ENCODE assay signal across 8 cellular contexts in the genomic region with DNA sequence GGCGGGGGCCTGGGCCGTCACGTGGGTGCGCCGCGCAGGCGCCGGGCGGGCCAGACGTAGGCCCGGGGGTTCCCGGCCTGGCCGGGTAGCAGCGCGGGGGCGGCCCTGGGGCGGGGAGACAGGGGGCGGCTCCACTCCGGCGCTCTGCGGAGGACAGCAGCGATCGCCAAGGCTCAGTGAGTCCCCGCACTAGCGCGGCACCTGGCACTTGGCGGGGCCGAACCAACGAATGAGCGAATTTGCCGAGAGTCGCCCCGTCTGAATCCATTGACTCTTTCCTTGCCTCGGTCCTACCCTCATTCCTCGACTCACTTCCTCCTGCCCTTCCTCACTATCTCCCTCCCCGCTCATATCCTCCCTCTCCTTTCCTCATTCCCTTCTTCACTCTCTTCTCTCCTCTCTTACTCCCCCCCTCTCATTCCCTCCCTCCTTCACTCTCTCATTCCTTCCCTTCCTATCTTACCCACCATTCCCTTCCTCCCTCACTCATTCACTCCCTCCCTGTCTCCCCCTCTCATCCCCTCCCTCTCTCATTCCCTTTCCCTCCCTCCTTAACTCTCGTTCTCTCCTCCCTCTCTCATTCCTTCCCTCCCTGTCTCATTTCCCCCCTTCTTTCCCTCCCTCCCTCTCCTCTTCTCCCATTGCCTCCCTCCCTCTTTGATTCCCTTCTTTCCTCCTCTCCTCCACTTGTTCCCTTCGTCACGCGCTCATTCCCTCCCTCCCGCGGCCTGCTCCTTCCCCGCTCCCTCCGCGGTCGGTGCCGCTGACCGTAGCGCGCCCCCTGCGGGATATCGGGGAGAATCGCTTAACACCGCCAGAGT.
DNase-seq lines count a peak whose midpoint lies in the region; ATAC-seq and TF ChIP-seq lines count a peak whose summit lies in the region.

No MANE protein-coding gene starts in this region.

- peak; percentile 93 for TF ChIP-seq CTCF in choroid plexus epithelial cell (conservative IDR thresholded peaks at IDR 0.05; ENCODE audit: low read depth, low read length)

- peak overlapping the region; percentile 75 for H3K4me3 ChIP-seq in choroid plexus epithelial cell (ENCODE audit: low read depth, low read length)

- ATAC-seq in GM19025 (IDR thresholded peaks at IDR 0.05; ENCODE audit: low read depth, unreplicated experiment) (peak; percentile 83), HG03196 (IDR thresholded peaks at IDR 0.05; ENCODE audit: unreplicated experiment) (peak; percentile 76)

- DNase-seq in AML-193 (lab: John Stamatoyannopoulos, UW) (peak; percentile 80 to 83), NCI-H510A (lab: John Stamatoyannopoulos, UW) (peak; percentile 75), choroid plexus epithelial cell (ENCODE audit: low read depth) (peak; percentile 91), kidney tubule cell (ENCODE audit: low spot score) (peak; percentile 94)
- DNase-seq in activated CD4-positive, alpha-beta T cell treated with anti-CD3 and anti-CD28 coated beads for 4 hours, result peak; percentile 89 to 93
- peak; percentile 81 to 85 for DNase-seq in stimulated activated CD4-positive, alpha-beta T cell treated with anti-CD3 and anti-CD28 coated beads, Interleukin-1b, Interleukin-23, amount 100 ng/mL, for 1 hour (ENCODE audit: low read depth in 2 of 2)

Comparison
In these comparisons a context has a peak if more than half of its experiments do, and no peak if none do; other contexts are left out.
1. Peak in every context shown above with its lines: DNase-seq, ATAC-seq and H3K4me3 ChIP-seq.